20 cellular contexts compared by ENCODE assay signal in genomic region chr11:6962673-6963072, GRCh38. TPM values are rescaled to one million over a fixed set of nuclear protein-coding genes. Genes with fewer than 3 reads are reported as not detected.
DNase-seq lines count a peak whose midpoint lies in the region; ATAC-seq, FAIRE-seq and TF ChIP-seq lines count a peak whose summit lies in the region.
"Had no signal": no experiment of that assay in that cellular context is flagged by ENCODE, and none has a peak within 500 bp of the region (broad histone marks: within the 10 kb centered on the region; RNA-seq: fewer than 3 reads in every experiment).

No MANE protein-coding gene starts in this region.

- peaks cover 0 to 5% of the 10 kb centered on the region in 2 donors for H3K9me3 Mint-ChIP-seq in stimulated activated naive CD8-positive, alpha-beta T cell treated with anti-CD3 and anti-CD28 coated beads, Interleukin-15, amount 100 ng/mL, for 72 hours
- H3K9me3 Mint-ChIP-seq: activated naive CD4-positive, alpha-beta T cell treated with anti-CD3 and anti-CD28 coated beads, Interleukin-2, amount 10 ng/mL, durations not matched to agents 7 days and 5 days had no signal

- ATAC-seq in GM19452 (IDR thresholded peaks at IDR 0.05; ENCODE audit: unreplicated experiment), result peak; percentile 64
- peak; percentile 84 for ATAC-seq in HG02870 (IDR thresholded peaks at IDR 0.05; ENCODE audit: unreplicated experiment)
- ATAC-seq in HG03565 (IDR thresholded peaks at IDR 0.05; ENCODE audit: unreplicated experiment), result peak; percentile 78
- no peak for ATAC-seq in stimulated activated naive CD8-positive, alpha-beta T cell treated with anti-CD3 and anti-CD28 coated beads, Interleukin-15, amount 100 ng/mL, for 72 hours
- ATAC-seq: naive thymus-derived CD8-positive, alpha-beta T cell; T-cell had no signal

- FAIRE-seq in GM12891 (lab: Jason Lieb, UNC), result peak; percentile 56

- DNase-seq in GM12891 (ENCODE audit: insufficient read length, low spot score) (no peak), NCI-H748 (lab: John Stamatoyannopoulos, UW; ENCODE audit: unreplicated experiment) (no peak)
- DNase-seq in activated CD4-positive, alpha-beta T cell treated with anti-CD3 and anti-CD28 coated beads, Interleukin-2, amount 50 U/mL, for 48 hours, result no peak
- DNase-seq in stimulated activated naive CD8-positive, alpha-beta T cell treated with anti-CD3 and anti-CD28 coated beads, Interleukin-15, amount 100 ng/mL, for 72 hours, result no peak
- DNase-seq in NK-92 treated with Interleukin-12 subunit alpha and Interleukin-12 subunit beta, amount 100 ng/mL, for 24 hours (lab: John Stamatoyannopoulos, UW), result no peak
- DNase-seq: activated CD4-positive, alpha-beta T cell treated with anti-CD3 and anti-CD28 coated beads, Interleukin-2, amount 10 ng/mL, durations not matched to agents 7 days and 5 days; activated naive CD4-positive, alpha-beta T cell treated with anti-CD3 and anti-CD28 coated beads, Interleukin-2, amount 10 ng/mL, durations not matched to agents 7 days and 5 days; activated T-cell treated with anti-CD3 and anti-CD28 coated beads, Interleukin-2, amount 50 U/mL, for 1 hour; C1 segment of cervical spinal cord; kidney; MG63; naive thymus-derived CD8-positive, alpha-beta T cell; NCI-H226; stomach; T-cell; upper lobe of left lung had no signal

- H3K4me1 Mint-ChIP-seq in stimulated activated naive CD8-positive, alpha-beta T cell treated with anti-CD3 and anti-CD28 coated beads, Interleukin-15, amount 100 ng/mL, for 72 hours, result no peaks in the 10 kb centered on the region
- H3K4me1 Mint-ChIP-seq: activated CD4-positive, alpha-beta T cell treated with anti-CD3 and anti-CD28 coated beads, Interleukin-2, amount 10 ng/mL, durations not matched to agents 7 days and 5 days; activated naive CD4-positive, alpha-beta T cell treated with anti-CD3 and anti-CD28 coated beads, Interleukin-2, amount 10 ng/mL, durations not matched to agents 7 days and 5 days; memory B cell; naive thymus-derived CD8-positive, alpha-beta T cell; T-cell had no signal

- H3K27ac Mint-ChIP-seq in stimulated activated naive CD8-positive, alpha-beta T cell treated with anti-CD3 and anti-CD28 coated beads, Interleukin-15, amount 100 ng/mL, for 72 hours, result no peak overlapping the region
- H3K27ac Mint-ChIP-seq: activated CD4-positive, alpha-beta T cell treated with anti-CD3 and anti-CD28 coated beads, Interleukin-2, amount 10 ng/mL, durations not matched to agents 7 days and 5 days; activated naive CD4-positive, alpha-beta T cell treated with anti-CD3 and anti-CD28 coated beads, Interleukin-2, amount 10 ng/mL, durations not matched to agents 7 days and 5 days; memory B cell; naive thymus-derived CD8-positive, alpha-beta T cell; T-cell had no signal

- no peak overlapping the region for H3K4me3 Mint-ChIP-seq in stimulated activated naive CD8-positive, alpha-beta T cell treated with anti-CD3 and anti-CD28 coated beads, Interleukin-15, amount 100 ng/mL, for 72 hours
- H3K4me3 Mint-ChIP-seq: activated CD4-positive, alpha-beta T cell treated with anti-CD3 and anti-CD28 coated beads, Interleukin-2, amount 10 ng/mL, durations not matched to agents 7 days and 5 days; activated naive CD4-positive, alpha-beta T cell treated with anti-CD3 and anti-CD28 coated beads, Interleukin-2, amount 10 ng/mL, durations not matched to agents 7 days and 5 days; memory B cell; naive thymus-derived CD8-positive, alpha-beta T cell; T-cell had no signal

- H3K27me3 Mint-ChIP-seq in stimulated activated naive CD8-positive, alpha-beta T cell treated with anti-CD3 and anti-CD28 coated beads, Interleukin-15, amount 100 ng/mL, for 72 hours, result no peaks in the 10 kb centered on the region
- H3K27me3 Mint-ChIP-seq: activated CD4-positive, alpha-beta T cell treated with anti-CD3 and anti-CD28 coated beads, Interleukin-2, amount 10 ng/mL, durations not matched to agents 7 days and 5 days; activated naive CD4-positive, alpha-beta T cell treated with anti-CD3 and anti-CD28 coated beads, Interleukin-2, amount 10 ng/mL, durations not matched to agents 7 days and 5 days; memory B cell had no signal

- TF ChIP-seq POLR2A in GM12891 (IDR thresholded peaks at IDR 0.05; ENCODE audit: low read depth, low read length), result no peak

TF ChIP-seq in GM12891, 5 proteins besides CTCF, POLR2A, EP300 and RAD21:
- TF ChIP-seq PAX5 (IDR thresholded peaks at IDR 0.05; ENCODE audit: insufficient read depth, low read length, severe bottlenecking), result no peak
- TF ChIP-seq SPI1 (IDR thresholded peaks at IDR 0.05; ENCODE audit: low read depth, low read length), result no peak
- TF ChIP-seq POU2F2 (IDR thresholded peaks at IDR 0.05; ENCODE audit: low read depth, low read length), result no peak
- no peak for TF ChIP-seq TAF1 (IDR thresholded peaks at IDR 0.05; ENCODE audit: low read depth, low read length)
- no peak for TF ChIP-seq POLR2AphosphoS5 (IDR thresholded peaks at IDR 0.05; ENCODE audit: low read depth, low read length)

RNA-seq across cellular contexts. Expression of gene ZNF215, which starts 36.4 kb away (rescaled TPM):
- 1.5 TPM for polyA plus RNA-seq in GM12891 (2012; ENCODE audit: low read depth, missing spikeins)
- polyA plus RNA-seq: naive thymus-derived CD8-positive, alpha-beta T cell had no signal

RNA-seq across cellular contexts. Expression of gene OR2D3, which starts 41.9 kb away (rescaled TPM):
- polyA plus RNA-seq in GM12891 (2012; ENCODE audit: low read depth, missing spikeins), result not detected
- polyA plus RNA-seq: naive thymus-derived CD8-positive, alpha-beta T cell; stomach had no signal

RNA-seq across cellular contexts. Expression of gene ZNF214, which starts 57.5 kb away (rescaled TPM):
- polyA plus RNA-seq in GM12891 (2012; ENCODE audit: low read depth, missing spikeins), result not detected
- polyA plus RNA-seq: naive thymus-derived CD8-positive, alpha-beta T cell had no signal

RNA-seq across cellular contexts. Expression of gene NLRP14, which starts 57.6 kb away (rescaled TPM):
- polyA plus RNA-seq in GM12891 (2012; ENCODE audit: low read depth, missing spikeins), result 0.04 TPM
- polyA plus RNA-seq: naive thymus-derived CD8-positive, alpha-beta T cell; stomach had no signal
